In genomic region chr7:102418603-102419002, GRCh38 we compare ENCODE assay signal across 18 cellular contexts. TPM values are rescaled to one million over a fixed set of nuclear protein-coding genes. Genes with fewer than 3 reads are reported as not detected.
A peak's percentile ranks its signal among the peaks of the same experiment; 100 is the strongest.
DNase-seq lines count a peak whose midpoint lies in the region; ATAC-seq lines count a peak whose summit lies in the region.
"Had no signal": no experiment of that assay in that cellular context is flagged by ENCODE, and none has a peak within 500 bp of the region (broad histone marks: within the 10 kb centered on the region; RNA-seq: fewer than 3 reads in every experiment).

No MANE protein-coding gene starts in this region.

- peaks cover 54% of the 10 kb centered on the region for H3K36me3 Mint-ChIP-seq in stimulated activated naive CD8-positive, alpha-beta T cell treated with anti-CD3 and anti-CD28 coated beads, Interleukin-15, Interleukin-2, amounts not matched to agents 100 ng/mL and 50 ng/mL, for 24 hours (ENCODE audit: low read depth)
- H3K36me3 Mint-ChIP-seq in T-helper 1 cell treated with Interleukin-12 subunit alpha and Interleukin-12 subunit beta and Interleukin-4 antibody, amounts not matched to agents 30 μg/mL and 1 μg/mL, for 36 hours (ENCODE audit: low read depth), result peaks cover 36% of the 10 kb centered on the region

- no peak for ATAC-seq in stimulated activated naive CD8-positive, alpha-beta T cell treated with anti-CD3 and anti-CD28 coated beads, Interleukin-15, Interleukin-2, amounts not matched to agents 100 U/mL and 50 U/mL, for 24 hours
- ATAC-seq in HG03439 (IDR thresholded peaks at IDR 0.05; ENCODE audit: unreplicated experiment) (no peak), left ventricle myocardium superior (no peak)

- no peaks in the 10 kb centered on the region for H3K9me3 ChIP-seq in effector memory CD4-positive, alpha-beta T cell (ENCODE audit: control insufficient read depth, low read length)
- H3K9me3 ChIP-seq: adrenal gland, vagina had no signal

- no peaks in the 10 kb centered on the region for H3K27me3 ChIP-seq in effector memory CD4-positive, alpha-beta T cell (replicated peaks; ENCODE audit: control insufficient read depth, insufficient read depth, low read length, poor library complexity, severe bottlenecking)
- H3K27me3 ChIP-seq: adrenal gland, vagina had no signal

- peaks cover 33% of the 10 kb centered on the region for H3K4me1 ChIP-seq in effector memory CD4-positive, alpha-beta T cell (ENCODE audit: control insufficient read depth, insufficient read depth, low read length, poor library complexity, severe bottlenecking)
- H3K4me1 ChIP-seq: vagina had no signal

- intact Hi-C loops in left ventricle myocardium superior (cut with micrococcal nuclease), result no loop called here

- H3K27ac Mint-ChIP-seq in stimulated activated naive CD8-positive, alpha-beta T cell treated with anti-CD3 and anti-CD28 coated beads, Interleukin-15, Interleukin-2, amounts not matched to agents 100 ng/mL and 50 ng/mL, for 24 hours, result peak overlapping the region; percentile 15
- H3K27ac Mint-ChIP-seq in T-helper 1 cell treated with Interleukin-12 subunit alpha and Interleukin-12 subunit beta and Interleukin-4 antibody, amounts not matched to agents 30 μg/mL and 1 μg/mL, for 36 hours, result peak overlapping the region; percentile 76

- no peaks in the 10 kb centered on the region for H3K27me3 Mint-ChIP-seq in stimulated activated naive CD8-positive, alpha-beta T cell treated with anti-CD3 and anti-CD28 coated beads, Interleukin-15, Interleukin-2, amounts not matched to agents 100 ng/mL and 50 ng/mL, for 24 hours
- H3K27me3 Mint-ChIP-seq in T-helper 1 cell treated with Interleukin-12 subunit alpha and Interleukin-12 subunit beta and Interleukin-4 antibody, amounts not matched to agents 30 μg/mL and 1 μg/mL, for 36 hours (ENCODE audit: low read depth), result no peaks in the 10 kb centered on the region

- peaks cover 75% of the 10 kb centered on the region for H3K4me1 Mint-ChIP-seq in stimulated activated naive CD8-positive, alpha-beta T cell treated with anti-CD3 and anti-CD28 coated beads, Interleukin-15, Interleukin-2, amounts not matched to agents 100 ng/mL and 50 ng/mL, for 24 hours (ENCODE audit: low read depth)
- peaks cover 57% of the 10 kb centered on the region for H3K4me1 Mint-ChIP-seq in T-helper 1 cell treated with Interleukin-12 subunit alpha and Interleukin-12 subunit beta and Interleukin-4 antibody, amounts not matched to agents 30 μg/mL and 1 μg/mL, for 36 hours (ENCODE audit: low read depth)

- no peak overlapping the region for H3K4me3 Mint-ChIP-seq in stimulated activated naive CD8-positive, alpha-beta T cell treated with anti-CD3 and anti-CD28 coated beads, Interleukin-15, Interleukin-2, amounts not matched to agents 100 ng/mL and 50 ng/mL, for 24 hours
- H3K4me3 Mint-ChIP-seq in T-helper 1 cell treated with Interleukin-12 subunit alpha and Interleukin-12 subunit beta and Interleukin-4 antibody, amounts not matched to agents 30 μg/mL and 1 μg/mL, for 36 hours, result peak overlapping the region; percentile 17
- H3K4me3 Mint-ChIP-seq: H9 had no signal

- H3K9me3 Mint-ChIP-seq in stimulated activated naive CD8-positive, alpha-beta T cell treated with anti-CD3 and anti-CD28 coated beads, Interleukin-15, Interleukin-2, amounts not matched to agents 100 ng/mL and 50 ng/mL, for 24 hours, result no peaks in the 10 kb centered on the region
- no peaks in the 10 kb centered on the region for H3K9me3 Mint-ChIP-seq in T-helper 1 cell treated with Interleukin-12 subunit alpha and Interleukin-12 subunit beta and Interleukin-4 antibody, amounts not matched to agents 30 μg/mL and 1 μg/mL, for 36 hours
- H3K9me3 Mint-ChIP-seq: H9 had no signal

- H3K4me3 ChIP-seq in effector memory CD4-positive, alpha-beta T cell (ENCODE audit: insufficient read depth, low read depth, low read length, poor library complexity, severe bottlenecking), result no peak overlapping the region
- H3K4me3 ChIP-seq: adrenal gland, vagina had no signal

- peaks cover 5% of the 10 kb centered on the region for H3K36me3 ChIP-seq in effector memory CD4-positive, alpha-beta T cell (ENCODE audit: control insufficient read depth, insufficient read depth, low read length)

- no peak for DNase-seq in stimulated activated naive CD8-positive, alpha-beta T cell treated with anti-CD3 and anti-CD28 coated beads, Interleukin-15, Interleukin-2, amounts not matched to agents 100 U/mL and 50 U/mL, for 24 hours
- no peak for DNase-seq in effector memory CD4-positive, alpha-beta T cell
- DNase-seq in NCI-H1105 treated with DMSO at 0.1 percent for 48 hours (lab: John Stamatoyannopoulos, UW), result no peak
- DNase-seq in left ventricle myocardium superior, result no peak
- no peak for DNase-seq in NCI-H748 (lab: John Stamatoyannopoulos, UW; ENCODE audit: unreplicated experiment)
- DNase-seq: activated CD4-positive, CD25-positive, alpha-beta regulatory T cell; adrenal gland; effector CD4-positive, alpha-beta T cell; glutamatergic neuron; H9; MV-4-11; NCI-H187 treated with DMSO at 0.1 percent for 48 hours; stimulated activated CD4-positive, alpha-beta T cell treated with anti-CD3 and anti-CD28 coated beads, Interleukin-1b, Interleukin-23, amount 100 ng/mL, for 48 hours had no signal

- peak overlapping the region; percentile 1 for H3K27ac ChIP-seq in effector memory CD4-positive, alpha-beta T cell (ENCODE audit: insufficient read depth, low read length, poor library complexity, severe bottlenecking)
- H3K27ac ChIP-seq: adrenal gland, parathyroid adenoma, vagina had no signal

RNA-seq across cellular contexts. Expression of gene ORAI2, which starts 14.8 kb away (rescaled TPM):
- total RNA-seq in left ventricle myocardium superior, result 3.1 TPM

RNA-seq across cellular contexts. Expression of gene PRKRIP1, which starts 22.4 kb away (rescaled TPM):
- total RNA-seq in left ventricle myocardium superior, result 11.8 TPM

RNA-seq across cellular contexts. Expression of gene ALKBH4, which starts 46.1 kb away (rescaled TPM):
- 4.5 TPM for total RNA-seq in left ventricle myocardium superior

RNA-seq across cellular contexts. Expression of gene LRWD1, which starts 46.2 kb away (rescaled TPM):
- total RNA-seq in left ventricle myocardium superior, result 10.4 TPM
